1 cellular context compared by ENCODE assay signal in the genomic region with DNA sequence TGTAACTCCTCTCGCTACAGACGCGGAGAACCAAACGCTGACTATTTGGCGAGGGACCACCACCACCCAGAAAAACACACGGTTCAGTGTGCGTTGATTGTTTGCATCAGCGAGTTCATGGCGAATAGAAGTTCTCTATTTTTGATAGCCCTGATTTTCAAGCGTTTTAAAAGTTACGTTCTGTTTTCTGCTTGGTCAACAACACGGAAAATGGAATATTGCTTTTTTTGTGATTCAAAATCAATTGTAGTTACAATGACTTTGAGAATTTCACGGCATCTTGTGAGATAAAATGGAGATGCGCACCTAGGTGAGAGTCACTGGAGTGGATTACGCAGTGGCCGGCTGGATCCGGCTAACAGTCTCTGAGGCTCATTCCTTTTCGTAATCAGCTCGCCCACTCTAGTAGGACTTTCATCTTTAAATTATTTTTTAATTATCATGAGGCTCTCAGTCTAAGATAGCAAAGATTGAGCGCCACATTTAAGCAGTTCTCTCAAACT.
TF ChIP-seq lines count a peak whose summit lies in the region.

No MANE protein-coding gene starts in this region.

TF ChIP-seq in GM12878, 131 proteins besides CTCF, POLR2A, EP300 and RAD21 (continued from another document):
- TF ChIP-seq, protein P1, sequence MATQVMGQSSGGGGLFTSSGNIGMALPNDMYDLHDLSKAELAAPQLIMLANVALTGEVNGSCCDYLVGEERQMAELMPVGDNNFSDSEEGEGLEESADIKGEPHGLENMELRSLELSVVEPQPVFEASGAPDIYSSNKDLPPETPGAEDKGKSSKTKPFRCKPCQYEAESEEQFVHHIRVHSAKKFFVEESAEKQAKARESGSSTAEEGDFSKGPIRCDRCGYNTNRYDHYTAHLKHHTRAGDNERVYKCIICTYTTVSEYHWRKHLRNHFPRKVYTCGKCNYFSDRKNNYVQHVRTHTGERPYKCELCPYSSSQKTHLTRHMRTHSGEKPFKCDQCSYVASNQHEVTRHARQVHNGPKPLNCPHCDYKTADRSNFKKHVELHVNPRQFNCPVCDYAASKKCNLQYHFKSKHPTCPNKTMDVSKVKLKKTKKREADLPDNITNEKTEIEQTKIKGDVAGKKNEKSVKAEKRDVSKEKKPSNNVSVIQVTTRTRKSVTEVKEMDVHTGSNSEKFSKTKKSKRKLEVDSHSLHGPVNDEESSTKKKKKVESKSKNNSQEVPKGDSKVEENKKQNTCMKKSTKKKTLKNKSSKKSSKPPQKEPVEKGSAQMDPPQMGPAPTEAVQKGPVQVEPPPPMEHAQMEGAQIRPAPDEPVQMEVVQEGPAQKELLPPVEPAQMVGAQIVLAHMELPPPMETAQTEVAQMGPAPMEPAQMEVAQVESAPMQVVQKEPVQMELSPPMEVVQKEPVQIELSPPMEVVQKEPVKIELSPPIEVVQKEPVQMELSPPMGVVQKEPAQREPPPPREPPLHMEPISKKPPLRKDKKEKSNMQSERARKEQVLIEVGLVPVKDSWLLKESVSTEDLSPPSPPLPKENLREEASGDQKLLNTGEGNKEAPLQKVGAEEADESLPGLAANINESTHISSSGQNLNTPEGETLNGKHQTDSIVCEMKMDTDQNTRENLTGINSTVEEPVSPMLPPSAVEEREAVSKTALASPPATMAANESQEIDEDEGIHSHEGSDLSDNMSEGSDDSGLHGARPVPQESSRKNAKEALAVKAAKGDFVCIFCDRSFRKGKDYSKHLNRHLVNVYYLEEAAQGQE (IDR thresholded peaks at IDR 0.05; ENCODE audit: low read depth, low read length) = no peak
- TF ChIP-seq KAT2A (conservative IDR thresholded peaks at IDR 0.05; ENCODE audit: control insufficient read depth, low read depth, low read length) (no peak), HDAC2 (IDR thresholded peaks at IDR 0.05) (no peak)
- TF ChIP-seq, protein P2, sequence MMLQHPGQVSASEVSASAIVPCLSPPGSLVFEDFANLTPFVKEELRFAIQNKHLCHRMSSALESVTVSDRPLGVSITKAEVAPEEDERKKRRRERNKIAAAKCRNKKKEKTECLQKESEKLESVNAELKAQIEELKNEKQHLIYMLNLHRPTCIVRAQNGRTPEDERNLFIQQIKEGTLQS (IDR thresholded peaks at IDR 0.05; ENCODE audit: borderline replicate concordance, extremely low read depth, low read depth, low read length) = no peak
- TF ChIP-seq, protein P3, sequence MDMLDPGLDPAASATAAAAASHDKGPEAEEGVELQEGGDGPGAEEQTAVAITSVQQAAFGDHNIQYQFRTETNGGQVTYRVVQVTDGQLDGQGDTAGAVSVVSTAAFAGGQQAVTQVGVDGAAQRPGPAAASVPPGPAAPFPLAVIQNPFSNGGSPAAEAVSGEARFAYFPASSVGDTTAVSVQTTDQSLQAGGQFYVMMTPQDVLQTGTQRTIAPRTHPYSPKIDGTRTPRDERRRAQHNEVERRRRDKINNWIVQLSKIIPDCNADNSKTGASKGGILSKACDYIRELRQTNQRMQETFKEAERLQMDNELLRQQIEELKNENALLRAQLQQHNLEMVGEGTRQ (IDR thresholded peaks at IDR 0.05; ENCODE audit: borderline replicate concordance, low read depth, low read length) = no peak
TF ChIP-seq in GM12878: peak in this region for 0.
